Comparison of ENCODE assay signal across 37 cellular contexts in genomic region chr6:89784838-89785237, GRCh38.
"Had no signal": no experiment of that assay in that cellular context is flagged by ENCODE, and none has a peak within 500 bp of the region (broad histone marks: within the 10 kb centered on the region; RNA-seq: fewer than 3 reads in every experiment).

No MANE protein-coding gene starts in this region.

- H3K4me1 ChIP-seq: adrenal gland, body of pancreas, breast epithelium had no signal

- DNase-seq: activated B cell treated with CpG ODN at 0.5 μM for 24 hours; activated CD4-positive, alpha-beta memory T cell treated with anti-CD3 and anti-CD28 coated beads for 36 hours; activated CD4-positive, alpha-beta T cell treated with anti-CD3 and anti-CD28 coated beads for 4 hours; activated CD4-positive, alpha-beta T cell treated with anti-CD3 and anti-CD28 coated beads, Interleukin-2, amount 10 ng/mL, durations not matched to agents 24 days and 14 days; activated CD4-positive, alpha-beta T cell treated with anti-CD3 and anti-CD28 coated beads, Interleukin-2, amount 50 U/mL, for 1 hour; activated CD4-positive, alpha-beta T cell treated with anti-CD3 and anti-CD28 coated beads, Interleukin-2, amount 50 U/mL, for 4 hours; activated CD4-positive, CD25-positive, alpha-beta regulatory T cell treated with anti-CD3 and anti-CD28 coated beads, Interleukin-2, amount 50 U/mL, for 72 hours; activated CD8-positive, alpha-beta memory T cell treated with anti-CD3 and anti-CD28 coated beads, Interleukin-2, amount 50 U/mL, for 4 hours; activated CD8-positive, alpha-beta T cell treated with anti-CD3 and anti-CD28 coated beads for 36 hours; activated effector memory CD4-positive, alpha-beta T cell treated with anti-CD3 and anti-CD28 coated beads, Interleukin-2, amount 50 U/mL, for 16 hours; activated gamma-delta T cell treated with Interleukin-2 at 50 U/mL for 16 hours; activated naive CD4-positive, alpha-beta T cell; activated naive CD4-positive, alpha-beta T cell treated with anti-CD3 and anti-CD28 coated beads for 36 hours; activated naive CD4-positive, alpha-beta T cell treated with anti-CD3 and anti-CD28 coated beads, Interleukin-2, amount 50 U/mL, for 16 hours; activated naive CD8-positive, alpha-beta T cell treated with anti-CD3 and anti-CD28 coated beads for 36 hours; activated T-cell treated with anti-CD3 and anti-CD28 coated beads for 4 hours; activated T-cell treated with anti-CD3 and anti-CD28 coated beads, Interleukin-2, amount 50 U/mL, for 1 hour; activated T-cell treated with anti-CD3 and anti-CD28 coated beads, Interleukin-2, amount 50 U/mL, for 4 hours; activated T-cell treated with anti-CD3 and anti-CD28 coated beads, Interleukin-2, amount 50 U/mL, for 72 hours; adrenal gland; amniotic stem cell; aorta; body of pancreas; brain microvascular endothelial cell; central memory CD4-positive, alpha-beta T cell; T-helper 1 cell; T-helper 2 cell; T-helper 9 cell had no signal

- H3K9me3 Mint-ChIP-seq: activated CD4-positive, alpha-beta T cell treated with anti-CD3 and anti-CD28 coated beads, Interleukin-2, amount 10 ng/mL, durations not matched to agents 24 days and 14 days; activated CD8-positive, alpha-beta T cell treated with anti-CD3 and anti-CD28 coated beads for 36 hours; activated naive CD4-positive, alpha-beta T cell treated with anti-CD3 and anti-CD28 coated beads for 36 hours; activated naive CD4-positive, alpha-beta T cell treated with anti-CD3 and anti-CD28 coated beads, Interleukin-2, amount 50 U/mL, for 72 hours; activated naive CD8-positive, alpha-beta T cell treated with anti-CD3 and anti-CD28 coated beads for 36 hours; activated T-cell treated with anti-CD3 and anti-CD28 coated beads, Interleukin-2, amount 50 U/mL, for 4 hours; activated T-cell treated with anti-CD3 and anti-CD28 coated beads, Interleukin-2, amount 50 U/mL, for 72 hours; activated T-helper 1 cell treated with anti-CD3 and anti-CD28 coated beads, Interleukin-12 subunit alpha, Interleukin-12 subunit beta, Interleukin-2, Interleukin-4 antibody, amounts not matched to agents 30 ng/mL and 10 ng/mL and 1 ng/mL, durations not matched to agents 14 hours and 24 hours and 36 hours; activated T-helper 17 cell treated with anti-CD3 and anti-CD28 coated beads, Interleukin-2, amount 50 U/mL, for 72 hours had no signal

- H3K27me3 Mint-ChIP-seq: activated B cell treated with CpG ODN at 0.5 μM for 24 hours; activated CD4-positive, alpha-beta memory T cell treated with anti-CD3 and anti-CD28 coated beads for 36 hours; activated CD4-positive, alpha-beta T cell treated with anti-CD3 and anti-CD28 coated beads, Interleukin-2, amount 10 ng/mL, durations not matched to agents 24 days and 14 days; activated CD8-positive, alpha-beta T cell treated with anti-CD3 and anti-CD28 coated beads for 36 hours; activated naive CD8-positive, alpha-beta T cell treated with anti-CD3 and anti-CD28 coated beads for 36 hours; activated T-helper 17 cell treated with anti-CD3 and anti-CD28 coated beads, Interleukin-2, amount 50 U/mL, for 72 hours had no signal

- H3K4me3 Mint-ChIP-seq: activated B cell treated with CpG ODN at 0.5 μM for 24 hours; activated CD4-positive, alpha-beta memory T cell treated with anti-CD3 and anti-CD28 coated beads for 36 hours; activated CD4-positive, alpha-beta T cell treated with anti-CD3 and anti-CD28 coated beads, Interleukin-2, amount 10 ng/mL, durations not matched to agents 24 days and 14 days; activated CD8-positive, alpha-beta T cell treated with anti-CD3 and anti-CD28 coated beads for 36 hours; activated naive CD4-positive, alpha-beta T cell treated with anti-CD3 and anti-CD28 coated beads for 36 hours; activated naive CD8-positive, alpha-beta T cell treated with anti-CD3 and anti-CD28 coated beads for 36 hours; activated T-cell treated with anti-CD3 and anti-CD28 coated beads, Interleukin-2, amount 50 U/mL, for 4 hours; activated T-cell treated with anti-CD3 and anti-CD28 coated beads, Interleukin-2, amount 50 U/mL, for 72 hours; activated T-helper 1 cell treated with anti-CD3 and anti-CD28 coated beads, Interleukin-12 subunit alpha, Interleukin-12 subunit beta, Interleukin-2, Interleukin-4 antibody, amounts not matched to agents 30 ng/mL and 10 ng/mL and 1 ng/mL, durations not matched to agents 14 hours and 24 hours and 36 hours; activated T-helper 17 cell treated with anti-CD3 and anti-CD28 coated beads, Interleukin-2, amount 50 U/mL, for 72 hours; T-helper 1 cell treated with Interleukin-12 subunit alpha and Interleukin-12 subunit beta and Interleukin-4 antibody, amounts not matched to agents 30 μg/mL and 1 μg/mL, for 36 hours; T-helper 2 cell treated with Interferon-gamma antibody and Interleukin-4, amounts not matched to agents 5 μg/mL and 100 μg/mL, for 36 hours had no signal

- ATAC-seq: activated CD8-positive, alpha-beta T cell treated with anti-CD3 and anti-CD28 coated beads for 36 hours; activated naive CD4-positive, alpha-beta T cell treated with anti-CD3 and anti-CD28 coated beads, Interleukin-2, amount 50 U/mL, for 72 hours; activated T-cell treated with anti-CD3 and anti-CD28 coated beads, Interleukin-2, amount 50 U/mL, for 4 hours; activated T-cell treated with anti-CD3 and anti-CD28 coated beads, Interleukin-2, amount 50 U/mL, for 72 hours; activated T-helper 17 cell treated with anti-CD3 and anti-CD28 coated beads, Interleukin-2, amount 50 U/mL, for 72 hours; body of pancreas had no signal

- H3K4me1 Mint-ChIP-seq: activated B cell treated with CpG ODN at 0.5 μM for 24 hours; activated CD4-positive, alpha-beta T cell treated with anti-CD3 and anti-CD28 coated beads, Interleukin-2, amount 10 ng/mL, durations not matched to agents 24 days and 14 days; activated naive CD8-positive, alpha-beta T cell treated with anti-CD3 and anti-CD28 coated beads for 36 hours; activated T-helper 17 cell treated with anti-CD3 and anti-CD28 coated beads, Interleukin-2, amount 50 U/mL, for 72 hours had no signal

- H3K27ac ChIP-seq: adrenal gland, body of pancreas, brain microvascular endothelial cell, breast epithelium, VCaP had no signal

- H3K27ac Mint-ChIP-seq: activated B cell treated with CpG ODN at 0.5 μM for 24 hours; activated CD4-positive, alpha-beta memory T cell treated with anti-CD3 and anti-CD28 coated beads for 36 hours; activated CD4-positive, alpha-beta T cell treated with anti-CD3 and anti-CD28 coated beads, Interleukin-2, amount 10 ng/mL, durations not matched to agents 24 days and 14 days; activated CD8-positive, alpha-beta T cell treated with anti-CD3 and anti-CD28 coated beads for 36 hours; activated naive CD4-positive, alpha-beta T cell treated with anti-CD3 and anti-CD28 coated beads for 36 hours; activated naive CD4-positive, alpha-beta T cell treated with anti-CD3 and anti-CD28 coated beads, Interleukin-2, amount 50 U/mL, for 72 hours; activated naive CD8-positive, alpha-beta T cell treated with anti-CD3 and anti-CD28 coated beads for 36 hours; activated T-cell treated with anti-CD3 and anti-CD28 coated beads, Interleukin-2, amount 50 U/mL, for 72 hours; activated T-helper 1 cell treated with anti-CD3 and anti-CD28 coated beads, Interleukin-12 subunit alpha, Interleukin-12 subunit beta, Interleukin-2, Interleukin-4 antibody, amounts not matched to agents 30 ng/mL and 10 ng/mL and 1 ng/mL, durations not matched to agents 14 hours and 24 hours and 36 hours; T-helper 1 cell treated with Interleukin-12 subunit alpha and Interleukin-12 subunit beta and Interleukin-4 antibody, amounts not matched to agents 30 μg/mL and 1 μg/mL, for 36 hours; T-helper 2 cell treated with Interferon-gamma antibody and Interleukin-4, amounts not matched to agents 5 μg/mL and 100 μg/mL, for 36 hours had no signal

- H3K27me3 ChIP-seq: adrenal gland, body of pancreas, brain microvascular endothelial cell, breast epithelium had no signal

- FAIRE-seq: astrocyte, TTC549 had no signal

- H3K9me3 ChIP-seq: adrenal gland, breast epithelium had no signal

- H3K4me3 ChIP-seq: adrenal gland, body of pancreas, breast epithelium had no signal
